ENCODE assay signal across 28 cellular contexts in the genomic region with DNA sequence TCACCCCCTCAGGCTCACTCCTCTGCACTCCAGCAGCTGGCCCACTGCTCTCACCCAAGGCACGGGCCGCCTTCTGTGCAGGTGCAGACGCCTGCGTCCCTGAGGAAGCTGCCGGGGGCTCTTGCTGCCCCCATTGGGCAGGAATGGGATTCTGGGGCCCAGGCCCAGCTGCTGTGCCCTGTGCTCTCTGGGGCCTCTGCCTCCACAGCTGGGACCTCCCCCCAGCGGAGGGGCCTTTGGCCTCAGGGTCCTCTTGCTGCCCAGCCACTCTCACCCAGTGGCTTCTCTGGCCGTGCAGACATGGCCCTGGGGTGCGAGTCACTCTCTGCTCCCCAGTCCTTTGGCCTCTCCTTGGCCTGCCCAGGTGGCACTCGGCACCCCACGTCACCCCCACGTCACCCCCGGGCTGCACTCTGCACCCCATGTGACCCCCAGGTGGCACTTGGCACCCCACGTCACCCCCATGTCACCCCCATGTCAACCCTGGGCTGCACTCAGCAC. TPM values are rescaled to one million over a fixed set of nuclear protein-coding genes. Genes with fewer than 3 reads are reported as not detected.
DNase-seq lines count a peak whose midpoint lies in the region; ATAC-seq and TF ChIP-seq lines count a peak whose summit lies in the region.
"Had no signal": no experiment of that assay in that cellular context is flagged by ENCODE, and none has a peak within 500 bp of the region (broad histone marks: within the 10 kb centered on the region; RNA-seq: fewer than 3 reads in every experiment).

No MANE protein-coding gene starts in this region.

- H3K9me3 Mint-ChIP-seq in activated CD8-positive, alpha-beta memory T cell treated with anti-CD3 and anti-CD28 coated beads, Interleukin-2, amount 10 ng/mL, durations not matched to agents 7 days and 5 days (ENCODE audit: low read depth) = no peaks in the 10 kb centered on the region
- H3K9me3 Mint-ChIP-seq in central memory CD8-positive, alpha-beta T cell = peaks cover 10% of the 10 kb centered on the region

- no peak for ATAC-seq in activated CD8-positive, alpha-beta memory T cell treated with anti-CD3 and anti-CD28 coated beads, Interleukin-2, amount 10 ng/mL, durations not matched to agents 7 days and 5 days
- ATAC-seq in central memory CD8-positive, alpha-beta T cell (replicated peaks; ENCODE audit: extremely low read depth, poor library complexity, severe bottlenecking) = no peak
- no peak for ATAC-seq in HG03520 (IDR thresholded peaks at IDR 0.05; ENCODE audit: unreplicated experiment)
- ATAC-seq: GM12878 had no signal

- no peak overlapping the region for H3K4me3 ChIP-seq in transverse colon
- H3K4me3 ChIP-seq in A673 (ENCODE audit: low read depth, low read length, poor library complexity, severe bottlenecking) = no peak overlapping the region
- H3K4me3 ChIP-seq: GM12878, GM23248 had no signal

- no TSS peak for BruUV-seq in A673 (replicated peaks; lab: Mats Ljungman, UMichigan)

- POLR2A ChIA-PET in A673 (lab: Charles Lee; ENCODE audit: low non-redundant PET) = no interaction called here

- TF ChIP-seq POLR2A in transverse colon (IDR thresholded peaks at IDR 0.05) = no peak

- H3K4me1 Mint-ChIP-seq in activated CD8-positive, alpha-beta memory T cell treated with anti-CD3 and anti-CD28 coated beads, Interleukin-2, amount 10 ng/mL, durations not matched to agents 7 days and 5 days = no peaks in the 10 kb centered on the region
- no peaks in the 10 kb centered on the region for H3K4me1 Mint-ChIP-seq in central memory CD8-positive, alpha-beta T cell
- H3K4me1 Mint-ChIP-seq: activated CD4-positive, alpha-beta memory T cell treated with anti-CD3 and anti-CD28 coated beads, Interleukin-2, amount 10 ng/mL, durations not matched to agents 7 days and 5 days; CD4-positive, alpha-beta memory T cell had no signal

- in situ Hi-C loops in transverse colon (cut with MboI; ENCODE audit: low pct_ligation_motif_present in 1 of 4, low pct_unique_long_range_greater_than_20kb in 1 of 4, low sequenced_read_pairs in 3 of 4) = no loop called here

- no peak for TF ChIP-seq EP300 in transverse colon (IDR thresholded peaks at IDR 0.05; ENCODE audit: low read depth)

- WGBS in transverse colon (ENCODE audit: low coverage in 1 of 2), 2 donors = 95% methylated on average over 13 of the region's 13 CpGs; no CpG with 5 or more reads in 1 of the 2 donors

- DNase-seq in activated CD8-positive, alpha-beta memory T cell treated with anti-CD3 and anti-CD28 coated beads, Interleukin-2, amount 50 U/mL, for 4 hours = peak; percentile 11
- no peak for DNase-seq in activated CD8-positive, alpha-beta memory T cell treated with anti-CD3 and anti-CD28 coated beads, Interleukin-2, amount 10 ng/mL, durations not matched to agents 7 days and 5 days
- DNase-seq in central memory CD8-positive, alpha-beta T cell (ENCODE audit: low spot score in 2 of 2) = no peak
- DNase-seq in mesenteric fat pad (ENCODE audit: low spot score) (peak; percentile 83), transverse colon (peak; percentile 1), CD1c-positive myeloid dendritic cell (ENCODE audit: extremely low spot score) (no peak), A673 (ENCODE audit: low spot score) (no peak)
- DNase-seq: activated CD4-positive, alpha-beta memory T cell treated with anti-CD3 and anti-CD28 coated beads, Interleukin-2, amount 10 ng/mL, durations not matched to agents 7 days and 5 days; activated CD4-positive, alpha-beta T cell treated with anti-CD3 and anti-CD28 coated beads for 1 hour; CD4-positive, alpha-beta memory T cell; cerebellar nuclear complex; DMS 273 treated with DMSO at 0.1 percent for 48 hours; effector CD4-positive, alpha-beta T cell; EL; GM23248; mesendoderm; NCI-H1417; NCI-H2081; NCI-H345; NCI-H774; SK-N-SH; stimulated activated CD4-positive, alpha-beta T cell treated with anti-CD3 and anti-CD28 coated beads, Interleukin-2, amount 100 ng/mL, for 48 hours had no signal

- no peak overlapping the region for H3K27ac Mint-ChIP-seq in activated CD8-positive, alpha-beta memory T cell treated with anti-CD3 and anti-CD28 coated beads, Interleukin-2, amount 10 ng/mL, durations not matched to agents 7 days and 5 days
- peak overlapping the region; percentile 51 for H3K27ac Mint-ChIP-seq in central memory CD8-positive, alpha-beta T cell (ENCODE audit: low read depth)
- H3K27ac Mint-ChIP-seq: activated CD4-positive, alpha-beta memory T cell treated with anti-CD3 and anti-CD28 coated beads, Interleukin-2, amount 10 ng/mL, durations not matched to agents 7 days and 5 days had no signal

- CTCF ChIA-PET in activated CD8-positive, alpha-beta memory T cell treated with anti-CD3 and anti-CD28 coated beads, Interleukin-2, amount 10 ng/mL, durations not matched to agents 7 days and 5 days (lab: Charles Lee) = no interaction called here
- CTCF ChIA-PET in A673 (lab: Charles Lee) = no interaction called here

- H3K27ac ChIP-seq in transverse colon (no peak overlapping the region), A673 (ENCODE audit: low read depth, low read length, poor library complexity, severe bottlenecking) (no peak overlapping the region)
- H3K27ac ChIP-seq: 22Rv1, GM23248, HL-60, neutrophil had no signal

- intact Hi-C loops in transverse colon (cut with DNase I; ENCODE audit: low total_unique reads) (no loop called here), A673 (cut with micrococcal nuclease; ENCODE audit: unreplicated experiment) (no loop called here)

- no peaks in the 10 kb centered on the region for H3K36me3 ChIP-seq in transverse colon
- H3K36me3 ChIP-seq in A673 (ENCODE audit: insufficient read depth, low read length, poor library complexity, severe bottlenecking) = no peaks in the 10 kb centered on the region

- H3K27me3 ChIP-seq in transverse colon (peaks cover 13% of the 10 kb centered on the region), A673 (replicated peaks; ENCODE audit: insufficient read depth, low read depth, low read length, poor library complexity) (no peaks in the 10 kb centered on the region)
- H3K27me3 ChIP-seq: neutrophil had no signal

- TF ChIP-seq CTCF in transverse colon (IDR thresholded peaks at IDR 0.05) (no peak), A673 (conservative IDR thresholded peaks at IDR 0.05; ENCODE audit: low read depth, low read length) (no peak)

- H3K27me3 Mint-ChIP-seq in activated CD8-positive, alpha-beta memory T cell treated with anti-CD3 and anti-CD28 coated beads, Interleukin-2, amount 10 ng/mL, durations not matched to agents 7 days and 5 days = no peaks in the 10 kb centered on the region
- H3K27me3 Mint-ChIP-seq in central memory CD8-positive, alpha-beta T cell = no peaks in the 10 kb centered on the region
- H3K27me3 Mint-ChIP-seq: activated CD4-positive, alpha-beta memory T cell treated with anti-CD3 and anti-CD28 coated beads, Interleukin-2, amount 10 ng/mL, durations not matched to agents 7 days and 5 days; CD4-positive, alpha-beta memory T cell had no signal

- no peak overlapping the region for H3K4me3 Mint-ChIP-seq in activated CD8-positive, alpha-beta memory T cell treated with anti-CD3 and anti-CD28 coated beads, Interleukin-2, amount 10 ng/mL, durations not matched to agents 7 days and 5 days
- no peak overlapping the region for H3K4me3 Mint-ChIP-seq in central memory CD8-positive, alpha-beta T cell
- H3K4me3 Mint-ChIP-seq: activated CD4-positive, alpha-beta memory T cell treated with anti-CD3 and anti-CD28 coated beads, Interleukin-2, amount 10 ng/mL, durations not matched to agents 7 days and 5 days; CD4-positive, alpha-beta memory T cell; T-helper 1 cell treated with Interleukin-12 subunit alpha and Interleukin-12 subunit beta and Interleukin-4 antibody, amounts not matched to agents 30 μg/mL and 1 μg/mL, for 36 hours had no signal

- H3K9me3 ChIP-seq in transverse colon (no peaks in the 10 kb centered on the region), A673 (ENCODE audit: low read depth, low read length, poor library complexity, severe bottlenecking) (no peaks in the 10 kb centered on the region)
- H3K9me3 ChIP-seq: neutrophil, SK-N-SH had no signal

- peaks cover 2% of the 10 kb centered on the region for H3K36me3 Mint-ChIP-seq in activated CD8-positive, alpha-beta memory T cell treated with anti-CD3 and anti-CD28 coated beads, Interleukin-2, amount 10 ng/mL, durations not matched to agents 7 days and 5 days
- no peaks in the 10 kb centered on the region for H3K36me3 Mint-ChIP-seq in central memory CD8-positive, alpha-beta T cell (ENCODE audit: insufficient read depth)

- H3K4me1 ChIP-seq in transverse colon (peaks cover 4 to 15% (median 8%) of the 10 kb centered on the region in 4 donors), A673 (ENCODE audit: insufficient read depth, low read length, poor library complexity, severe bottlenecking) (no peaks in the 10 kb centered on the region)

RNA-seq across cellular contexts. Expression of a gene that starts 19.1 kb away (rescaled TPM):
- total RNA-seq in activated CD8-positive, alpha-beta memory T cell treated with anti-CD3 and anti-CD28 coated beads, Interleukin-2, amount 10 ng/mL, durations not matched to agents 7 days and 5 days = 1 to 10 TPM; 2.3 to 3.9 TPM
- total RNA-seq in mesenteric fat pad (3.8 TPM), transverse colon (1 to 10 TPM; 4.4 to 6.7 (median 5.1) TPM), A673 (2021) (1.5 and 3.1 TPM in 2 replicates)

Comparison
In these comparisons a context has a peak if more than half of its experiments do, and no peak if none do; other contexts are left out.
1. DNase-seq: peak in activated CD8-positive, alpha-beta memory T cell treated with anti-CD3 and anti-CD28 coated beads, Interleukin-2, amount 50 U/mL, for 4 hours (single experiment), mesenteric fat pad (single experiment) and transverse colon (single experiment); none in activated CD8-positive, alpha-beta memory T cell treated with anti-CD3 and anti-CD28 coated beads, Interleukin-2, amount 10 ng/mL, durations not matched to agents 7 days and 5 days (single experiment), central memory CD8-positive, alpha-beta T cell (0 of 2), CD1c-positive myeloid dendritic cell (single experiment) and A673 (single experiment).